Comparison of ENCODE assay signal across 11 cellular contexts in the genomic region with DNA sequence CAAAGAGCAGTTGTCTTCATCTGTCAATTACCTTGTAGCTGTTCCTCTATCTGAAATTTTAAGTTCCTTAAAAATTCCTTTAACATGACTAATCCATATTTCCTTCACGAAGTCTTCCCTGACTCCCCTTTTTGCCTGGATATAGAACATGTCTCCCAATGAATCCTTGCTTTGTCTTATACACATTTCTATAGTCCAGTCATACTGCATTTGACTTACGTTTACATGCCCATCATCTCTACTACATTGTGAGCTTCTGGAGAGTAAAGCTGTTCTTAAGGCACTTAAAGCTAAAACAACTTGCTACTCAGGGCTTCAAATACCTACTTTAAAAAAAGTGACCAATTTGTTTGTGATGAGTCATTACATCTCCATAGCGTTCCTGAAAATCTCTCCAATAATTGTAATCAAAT. TPM values are rescaled to one million over a fixed set of nuclear protein-coding genes. Genes with fewer than 3 reads are reported as not detected.
DNase-seq lines count a peak whose midpoint lies in the region; ATAC-seq lines count a peak whose summit lies in the region.
"Had no signal": no experiment of that assay in that cellular context is flagged by ENCODE, and none has a peak within 500 bp of the region (broad histone marks: within the 10 kb centered on the region; RNA-seq: fewer than 3 reads in every experiment).

No MANE protein-coding gene starts in this region.

- peaks cover 25 to 49% (median 40%) of the 10 kb centered on the region in 10 experiments for H3K4me1 ChIP-seq in BLaER1 treated with 17β-estradiol and CSF1 and Interleukin-3, amounts not matched to agents 10 nM and 100 nM
- H3K4me1 ChIP-seq in adipocyte (ENCODE audit: control insufficient read depth, insufficient read depth, low read length) = peaks cover 41% of the 10 kb centered on the region

- peak overlapping the region in 7 of 11 experiments; percentile 10 to 60 (median 48); a peak in 13 of 22 replicates for H3K27ac ChIP-seq in BLaER1 treated with 17β-estradiol and CSF1 and Interleukin-3, amounts not matched to agents 10 nM and 100 nM
- H3K27ac ChIP-seq: VCaP had no signal

- H3K4me2 ChIP-seq in BLaER1 treated with 17β-estradiol and CSF1 and Interleukin-3, amounts not matched to agents 10 nM and 100 nM = peak overlapping the region; percentile 63 to 90 (median 77)

- no peak overlapping the region for H3K4me3 Mint-ChIP-seq in effector memory CD8-positive, alpha-beta T cell

- no peaks in the 10 kb centered on the region for H3K27me3 ChIP-seq in BLaER1 treated with 17β-estradiol and CSF1 and Interleukin-3, amounts not matched to agents 10 nM and 100 nM
- no peaks in the 10 kb centered on the region for H3K27me3 ChIP-seq in adipocyte (replicated peaks; ENCODE audit: control insufficient read depth, insufficient read depth, low read length)

- no peak overlapping the region for H3K27ac Mint-ChIP-seq in effector memory CD8-positive, alpha-beta T cell

- H3K36me3 ChIP-seq in BLaER1 treated with 17β-estradiol and CSF1 and Interleukin-3, amounts not matched to agents 10 nM and 100 nM = peaks cover 0 to 7% (median 0%) of the 10 kb centered on the region in 11 experiments; a peak in 6 of 22 replicates
- H3K36me3 ChIP-seq in adipocyte (ENCODE audit: control insufficient read depth, insufficient read depth, low read length, severe bottlenecking) = no peaks in the 10 kb centered on the region

- peaks cover 21% of the 10 kb centered on the region for H3K36me3 Mint-ChIP-seq in effector memory CD8-positive, alpha-beta T cell (ENCODE audit: insufficient read depth)

- no peak for ATAC-seq in GM18867 (IDR thresholded peaks at IDR 0.05; ENCODE audit: unreplicated experiment)
- ATAC-seq in effector memory CD8-positive, alpha-beta T cell (replicated peaks) = no peak

- peaks cover 22 to 39% of the 10 kb centered on the region in 2 donors for H3K4me1 Mint-ChIP-seq in effector memory CD8-positive, alpha-beta T cell (ENCODE audit: low read depth in 2 of 2)

- peaks cover 16 to 81% (median 50%) of the 10 kb centered on the region in 11 experiments; a peak in 17 of 22 replicates for H4K20me1 ChIP-seq in BLaER1 treated with 17β-estradiol and CSF1 and Interleukin-3, amounts not matched to agents 10 nM and 100 nM

- no peaks in the 10 kb centered on the region for H3K9me3 Mint-ChIP-seq in effector memory CD8-positive, alpha-beta T cell

- no peaks in the 10 kb centered on the region for H3K27me3 Mint-ChIP-seq in effector memory CD8-positive, alpha-beta T cell

- no peak overlapping the region for H3K4me3 ChIP-seq in BLaER1 treated with 17β-estradiol and CSF1 and Interleukin-3, amounts not matched to agents 10 nM and 100 nM
- H3K4me3 ChIP-seq in adipocyte (ENCODE audit: low read length) = peak overlapping the region; percentile 98
- H3K4me3 ChIP-seq: lung had no signal

- no peaks in the 10 kb centered on the region for H3K9me3 ChIP-seq in BLaER1 treated with 17β-estradiol and CSF1 and Interleukin-3, amounts not matched to agents 10 nM and 100 nM (replicated peaks in 1 of 11)
- no peaks in the 10 kb centered on the region for H3K9me3 ChIP-seq in adipocyte (ENCODE audit: control insufficient read depth, low read length)

- peak overlapping the region in 5 of 11 experiments; percentile 1 to 48 (median 8); a peak in 4 of 22 replicates for H3K9ac ChIP-seq in BLaER1 treated with 17β-estradiol and CSF1 and Interleukin-3, amounts not matched to agents 10 nM and 100 nM
- H3K9ac ChIP-seq in adipocyte (ENCODE audit: low read length) = peak overlapping the region; percentile 95

- peak; percentile 71 for DNase-seq in LHCN-M2 (ENCODE audit: low read depth)
- DNase-seq in adipocyte (ENCODE audit: low read depth) = peak; percentile 44
- peak; percentile 76 for DNase-seq in kidney tubule cell (ENCODE audit: low spot score)
- no peak for DNase-seq in activated naive CD4-positive, alpha-beta T cell treated with Interleukin-2 at 50 U/mL for 16 hours
- no peak for DNase-seq in AG20443 (ENCODE audit: low spot score)
- DNase-seq in effector memory CD8-positive, alpha-beta T cell = no peak
- DNase-seq: stimulated activated CD4-positive, alpha-beta T cell treated with anti-CD3 and anti-CD28 coated beads, Interleukin-15, amount 100 ng/mL, for 24 hours had no signal

RNA-seq across cellular contexts. Expression of a gene that starts 4.9 kb away (rescaled TPM):
- 29.4 and 31.9 TPM in 2 replicates for total RNA-seq in LHCN-M2 (2014; rRNA removed)
- 5.3 TPM for polyA plus RNA-seq in LHCN-M2 (2012)

Comparison
In these comparisons a context has a peak if more than half of its experiments do, and no peak if none do; other contexts are left out.
1. DNase-seq: peak in LHCN-M2 (single experiment), adipocyte (single experiment) and kidney tubule cell (single experiment); none in activated naive CD4-positive, alpha-beta T cell treated with Interleukin-2 at 50 U/mL for 16 hours (single experiment), AG20443 (single experiment) and effector memory CD8-positive, alpha-beta T cell (0 of 3).